Comparison of ENCODE assay signal across 1 cellular context in genomic region chr17:50491510-50491909, GRCh38.
TF ChIP-seq lines count a peak whose summit lies in the region.

No MANE protein-coding gene starts in this region.

TF ChIP-seq in SK-N-SH, 30 proteins besides CTCF, POLR2A, EP300 and RAD21 (continued from another document):
- no peak for TF ChIP-seq ZBTB33 (IDR thresholded peaks at IDR 0.05; ENCODE audit: borderline replicate concordance, low read depth)
- TF ChIP-seq CHD2 (IDR thresholded peaks at IDR 0.05; ENCODE audit: low read length, partially characterized antibody): no peak
- TF ChIP-seq NFIC (IDR thresholded peaks at IDR 0.05; ENCODE audit: borderline replicate concordance): no peak
